1 cellular context compared by ENCODE assay signal in the genomic region with DNA sequence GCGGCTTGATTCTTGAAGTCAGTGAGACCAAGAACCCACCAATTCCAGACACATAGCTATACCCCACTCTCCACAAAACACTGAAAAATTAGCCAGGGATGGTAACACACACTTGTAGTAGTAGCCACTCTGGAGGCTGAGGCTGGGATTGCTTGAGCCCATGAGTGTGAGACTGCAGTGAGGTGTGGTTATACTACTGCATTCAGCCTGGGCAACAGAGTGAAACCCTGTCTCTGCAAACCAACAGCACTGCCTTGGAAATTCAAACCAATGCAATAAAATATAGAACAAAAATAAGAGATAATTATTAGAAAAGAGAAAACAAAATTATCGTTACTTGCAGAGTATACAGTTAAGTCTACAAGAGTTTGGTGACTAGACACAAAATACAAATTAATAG.
TF ChIP-seq lines count a peak whose summit lies in the region.

No MANE protein-coding gene starts in this region.

TF ChIP-seq in K562, 482 proteins besides CTCF, POLR2A, EP300 and RAD21 (continued from another document):
- TF ChIP-seq ZNF318 (IDR thresholded peaks at IDR 0.05; ENCODE audit: borderline replicate concordance in 1 of 2, low read depth in 1 of 2) = no peak
TF ChIP-seq in K562: peak in this region for 0.
